In the genomic region with DNA sequence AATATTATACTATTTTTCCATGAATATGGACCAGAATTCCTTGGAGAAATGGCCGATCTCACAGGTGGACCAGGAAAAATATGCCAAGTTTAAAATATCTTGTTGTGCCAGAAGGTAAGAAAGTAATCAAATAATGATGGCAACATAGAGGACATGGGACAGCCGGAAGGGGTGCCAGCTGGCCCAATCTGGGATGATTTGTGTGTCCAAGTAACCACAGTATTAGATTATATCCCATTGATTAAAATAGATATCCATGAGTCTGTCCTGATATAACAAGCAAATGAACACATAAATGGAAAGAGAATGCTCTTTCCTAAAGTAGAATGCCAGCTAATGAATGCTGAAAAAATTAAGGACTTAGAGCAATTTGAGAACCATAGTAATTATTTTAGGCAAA, we compare ENCODE assay signal across 31 cellular contexts. TPM values are rescaled to one million over a fixed set of nuclear protein-coding genes. Genes with fewer than 3 reads are reported as not detected.
"Had no signal": no experiment of that assay in that cellular context is flagged by ENCODE, and none has a peak within 500 bp of the region (broad histone marks: within the 10 kb centered on the region; RNA-seq: fewer than 3 reads in every experiment).

No MANE protein-coding gene starts in this region.

- H3K4me3 ChIP-seq: ascending aorta, cardiac muscle cell had no signal

- H3K9me3 ChIP-seq: ascending aorta had no signal

- DNase-seq: activated B cell treated with CpG ODN at 0.5 μM for 24 hours; activated CD4-positive, alpha-beta memory T cell treated with anti-CD3 and anti-CD28 coated beads for 36 hours; activated CD4-positive, alpha-beta T cell treated with anti-CD3 and anti-CD28 coated beads for 4 hours; activated CD4-positive, alpha-beta T cell treated with anti-CD3 and anti-CD28 coated beads, Interleukin-2, amount 10 ng/mL, durations not matched to agents 24 days and 14 days; activated CD4-positive, alpha-beta T cell treated with anti-CD3 and anti-CD28 coated beads, Interleukin-2, amount 50 U/mL, for 1 hour; activated CD4-positive, alpha-beta T cell treated with anti-CD3 and anti-CD28 coated beads, Interleukin-2, amount 50 U/mL, for 4 hours; activated CD4-positive, CD25-positive, alpha-beta regulatory T cell treated with anti-CD3 and anti-CD28 coated beads, Interleukin-2, amount 50 U/mL, for 72 hours; activated CD8-positive, alpha-beta memory T cell treated with anti-CD3 and anti-CD28 coated beads, Interleukin-2, amount 50 U/mL, for 4 hours; activated CD8-positive, alpha-beta T cell treated with anti-CD3 and anti-CD28 coated beads for 36 hours; activated gamma-delta T cell; activated naive CD4-positive, alpha-beta T cell treated with anti-CD3 and anti-CD28 coated beads, Interleukin-2, amount 10 ng/mL, durations not matched to agents 7 days and 5 days; activated naive CD4-positive, alpha-beta T cell treated with Interleukin-2 at 50 U/mL for 16 hours; activated naive CD8-positive, alpha-beta T cell treated with anti-CD3 and anti-CD28 coated beads, Interleukin-2, amount 10 ng/mL, durations not matched to agents 7 days and 5 days; activated naive CD8-positive, alpha-beta T cell treated with anti-CD3 and anti-CD28 coated beads, Interleukin-2, amount 50 U/mL, for 24 hours; activated T-cell treated with anti-CD3 and anti-CD28 coated beads for 4 hours; activated T-cell treated with anti-CD3 and anti-CD28 coated beads, Interleukin-2, amount 50 U/mL, for 1 hour; activated T-cell treated with anti-CD3 and anti-CD28 coated beads, Interleukin-2, amount 50 U/mL, for 4 hours; activated T-cell treated with anti-CD3 and anti-CD28 coated beads, Interleukin-2, amount 50 U/mL, for 72 hours; amygdala; anterior cingulate cortex; caudate nucleus; cerebellar nuclear complex; T-helper 2 cell; T-helper 9 cell had no signal

- H3K27ac ChIP-seq: ascending aorta, cardiac muscle cell, VCaP had no signal

- H3K36me3 ChIP-seq: ascending aorta, cardiac muscle cell had no signal

- ATAC-seq: activated CD8-positive, alpha-beta T cell treated with anti-CD3 and anti-CD28 coated beads for 36 hours; activated naive CD8-positive, alpha-beta T cell treated with anti-CD3 and anti-CD28 coated beads, Interleukin-2, amount 50 U/mL, for 24 hours; activated T-cell treated with anti-CD3 and anti-CD28 coated beads, Interleukin-2, amount 50 U/mL, for 4 hours; activated T-cell treated with anti-CD3 and anti-CD28 coated beads, Interleukin-2, amount 50 U/mL, for 72 hours; activated T-helper 17 cell treated with anti-CD3 and anti-CD28 coated beads, Interleukin-2, amount 50 U/mL, for 72 hours had no signal

- H3K27me3 ChIP-seq: ascending aorta, cardiac muscle cell had no signal

RNA-seq across cellular contexts. Expression of gene ANKRD55, which starts 39.6 kb away (rescaled TPM):
- total RNA-seq: activated B cell treated with CpG ODN at 0.5 μM for 24 hours; activated CD8-positive, alpha-beta memory T cell treated with anti-CD3 and anti-CD28 coated beads for 36 hours; activated CD8-positive, alpha-beta T cell treated with anti-CD3 and anti-CD28 coated beads for 36 hours; ascending aorta; bronchial epithelial cell; cardiac muscle cell; chondrocyte had no signal
